27 cellular contexts compared by ENCODE assay signal in the genomic region with DNA sequence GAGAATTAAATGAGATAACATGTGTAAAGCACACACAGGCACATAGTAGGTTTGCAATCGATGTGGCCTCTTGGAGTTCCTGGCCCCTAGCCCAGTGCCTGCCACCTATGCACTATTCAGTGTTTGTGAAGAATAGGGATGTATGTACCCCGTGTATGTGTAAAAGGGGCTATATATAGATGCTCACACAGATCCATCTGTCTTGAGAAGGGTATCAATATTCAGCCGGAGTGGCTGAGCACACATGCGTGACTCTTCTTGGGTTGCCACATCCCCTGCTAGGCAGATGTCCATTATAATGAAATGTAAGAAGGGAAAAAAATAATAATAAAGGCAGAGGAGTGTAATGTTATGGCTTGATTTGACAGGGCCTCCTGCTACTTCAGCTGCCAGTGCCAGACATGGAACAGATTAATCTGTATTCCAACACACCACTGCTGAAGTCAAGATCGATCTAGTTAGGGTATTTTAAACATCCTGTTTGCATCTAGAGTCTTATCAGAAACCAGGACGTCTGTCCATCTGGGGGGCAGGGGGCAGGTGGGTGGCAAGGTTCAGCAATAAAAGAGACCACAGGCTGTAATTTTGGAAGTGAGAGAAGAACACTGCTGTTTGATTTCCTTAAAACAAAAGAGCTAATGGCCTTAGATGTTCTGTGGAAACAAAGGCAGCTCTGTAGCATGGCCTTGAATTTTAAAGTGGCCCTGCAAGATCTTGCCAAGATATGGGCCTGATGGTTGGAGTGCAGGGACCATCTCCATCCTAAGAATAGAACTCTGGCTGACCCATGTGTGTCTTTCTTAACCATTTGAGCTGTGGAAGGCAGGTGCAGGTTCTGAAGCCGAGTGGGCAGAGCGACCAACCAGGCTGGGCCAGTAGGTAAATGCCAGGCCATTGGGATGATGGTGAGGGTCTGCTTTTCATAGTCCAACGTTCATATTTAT.
"Had no signal": no experiment of that assay in that cellular context is flagged by ENCODE, and none has a peak within 500 bp of the region (broad histone marks: within the 10 kb centered on the region; RNA-seq: fewer than 3 reads in every experiment).

No MANE protein-coding gene starts in this region.

- H3K27ac ChIP-seq: brain microvascular endothelial cell, heart right ventricle, sigmoid colon, stomach, testis, uterus, WERI-Rb-1 had no signal

- ATAC-seq: activated CD8-positive, alpha-beta memory T cell treated with anti-CD3 and anti-CD28 coated beads, Interleukin-2, amount 10 ng/mL, durations not matched to agents 7 days and 5 days; activated CD8-positive, alpha-beta T cell treated with anti-CD3 and anti-CD28 coated beads for 36 hours; heart right ventricle; left cardiac atrium had no signal

- H3K27ac Mint-ChIP-seq: activated CD4-positive, alpha-beta T cell treated with anti-CD3 and anti-CD28 coated beads, Interleukin-2, amount 10 ng/mL, durations not matched to agents 7 days and 5 days; activated CD8-positive, alpha-beta memory T cell treated with anti-CD3 and anti-CD28 coated beads, Interleukin-2, amount 10 ng/mL, durations not matched to agents 7 days and 5 days; activated CD8-positive, alpha-beta T cell treated with anti-CD3 and anti-CD28 coated beads for 36 hours; activated naive CD4-positive, alpha-beta T cell treated with anti-CD3 and anti-CD28 coated beads, Interleukin-2, amount 50 U/mL, for 24 hours; dendritic cell treated with granulocyte-macrophage colony-stimulating factor and Interleukin-4, amounts not matched to agents 40 ng/mL and 50 ng/mL, for 4 days had no signal

- H3K27me3 ChIP-seq: brain microvascular endothelial cell, heart right ventricle, sigmoid colon, stomach, testis, uterus had no signal

- H3K4me1 ChIP-seq: heart right ventricle, testis, uterus had no signal

- H3K4me3 Mint-ChIP-seq: activated CD4-positive, alpha-beta T cell treated with anti-CD3 and anti-CD28 coated beads, Interleukin-2, amount 10 ng/mL, durations not matched to agents 7 days and 5 days; activated CD8-positive, alpha-beta memory T cell treated with anti-CD3 and anti-CD28 coated beads, Interleukin-2, amount 10 ng/mL, durations not matched to agents 7 days and 5 days; activated CD8-positive, alpha-beta T cell treated with anti-CD3 and anti-CD28 coated beads for 36 hours; activated naive CD4-positive, alpha-beta T cell treated with anti-CD3 and anti-CD28 coated beads, Interleukin-2, amount 50 U/mL, for 24 hours; dendritic cell treated with granulocyte-macrophage colony-stimulating factor and Interleukin-4, amounts not matched to agents 40 ng/mL and 50 ng/mL, for 4 days; neural crest cell had no signal

- DNase-seq: activated CD4-positive, alpha-beta T cell treated with anti-CD3 and anti-CD28 coated beads, Interleukin-2, amount 10 ng/mL, durations not matched to agents 7 days and 5 days; activated CD4-positive, CD25-positive, alpha-beta regulatory T cell treated with anti-CD3 and anti-CD28 coated beads, Interleukin-2, amount 50 U/mL, for 72 hours; activated CD8-positive, alpha-beta memory T cell treated with anti-CD3 and anti-CD28 coated beads, Interleukin-2, amount 10 ng/mL, durations not matched to agents 7 days and 5 days; activated CD8-positive, alpha-beta T cell treated with anti-CD3 and anti-CD28 coated beads for 36 hours; activated effector memory CD4-positive, alpha-beta T cell treated with anti-CD3 and anti-CD28 coated beads, Interleukin-2, amount 50 U/mL, for 16 hours; activated T-cell treated with anti-CD3 and anti-CD28 coated beads for 4 hours; anterior cingulate cortex; brain microvascular endothelial cell; caudate nucleus; effector CD4-positive, alpha-beta T cell; heart right ventricle; islet precursor cell; left cardiac atrium; mesenchymal stem cell; occipital lobe; sigmoid colon; stimulated activated CD4-positive, alpha-beta T cell treated with anti-CD3 and anti-CD28 coated beads, Interleukin-4, amount 100 ng/mL, for 1 hour; stomach; testis; trophoblast cell; uterus; WERI-Rb-1 had no signal

- H3K36me3 ChIP-seq: brain microvascular endothelial cell, sigmoid colon, stomach, uterus had no signal

- H3K9me3 Mint-ChIP-seq: activated CD4-positive, alpha-beta T cell treated with anti-CD3 and anti-CD28 coated beads, Interleukin-2, amount 10 ng/mL, durations not matched to agents 7 days and 5 days; activated CD8-positive, alpha-beta T cell treated with anti-CD3 and anti-CD28 coated beads for 36 hours; activated naive CD4-positive, alpha-beta T cell treated with anti-CD3 and anti-CD28 coated beads, Interleukin-2, amount 50 U/mL, for 24 hours; dendritic cell treated with granulocyte-macrophage colony-stimulating factor and Interleukin-4, amounts not matched to agents 40 ng/mL and 50 ng/mL, for 4 days; neural crest cell had no signal

- H3K4me1 Mint-ChIP-seq: activated CD4-positive, alpha-beta T cell treated with anti-CD3 and anti-CD28 coated beads, Interleukin-2, amount 10 ng/mL, durations not matched to agents 7 days and 5 days; activated CD8-positive, alpha-beta memory T cell treated with anti-CD3 and anti-CD28 coated beads, Interleukin-2, amount 10 ng/mL, durations not matched to agents 7 days and 5 days; activated naive CD4-positive, alpha-beta T cell treated with anti-CD3 and anti-CD28 coated beads, Interleukin-2, amount 50 U/mL, for 24 hours had no signal

- H3K36me3 Mint-ChIP-seq: activated CD8-positive, alpha-beta memory T cell treated with anti-CD3 and anti-CD28 coated beads, Interleukin-2, amount 10 ng/mL, durations not matched to agents 7 days and 5 days had no signal

- H3K27me3 Mint-ChIP-seq: activated CD4-positive, alpha-beta T cell treated with anti-CD3 and anti-CD28 coated beads, Interleukin-2, amount 10 ng/mL, durations not matched to agents 7 days and 5 days; activated CD8-positive, alpha-beta memory T cell treated with anti-CD3 and anti-CD28 coated beads, Interleukin-2, amount 10 ng/mL, durations not matched to agents 7 days and 5 days; activated CD8-positive, alpha-beta T cell treated with anti-CD3 and anti-CD28 coated beads for 36 hours; activated naive CD4-positive, alpha-beta T cell treated with anti-CD3 and anti-CD28 coated beads, Interleukin-2, amount 50 U/mL, for 24 hours; dendritic cell treated with granulocyte-macrophage colony-stimulating factor and Interleukin-4, amounts not matched to agents 40 ng/mL and 50 ng/mL, for 4 days had no signal

- FAIRE-seq: endometrium, TTC549 had no signal

- H3K4me3 ChIP-seq: heart right ventricle, sigmoid colon, stomach, testis, uterus had no signal

- H3K9me3 ChIP-seq: heart right ventricle, sigmoid colon, stomach, testis, uterus had no signal
